10 cellular contexts compared by ENCODE assay signal in genomic region chr2:118841828-118842461, GRCh38. TPM values are rescaled to one million over a fixed set of nuclear protein-coding genes. Genes with fewer than 3 reads are reported as not detected.
A peak's percentile ranks its signal among the peaks of the same experiment; 100 is the strongest.
DNase-seq lines count a peak whose midpoint lies in the region; ATAC-seq, FAIRE-seq and TF ChIP-seq lines count a peak whose summit lies in the region.
"Had no signal": no experiment of that assay in that cellular context is flagged by ENCODE, and none has a peak within 500 bp of the region (broad histone marks: within the 10 kb centered on the region; RNA-seq: fewer than 3 reads in every experiment).

No MANE protein-coding gene starts in this region.

- H4K20me1 ChIP-seq in hepatocyte (ENCODE audit: insufficient read depth, poor library complexity, severe bottlenecking): no peaks in the 10 kb centered on the region

- peaks cover 88% of the 10 kb centered on the region for H3K27me3 Mint-ChIP-seq in T-helper 17 cell
- peaks cover 80% of the 10 kb centered on the region for H3K27me3 Mint-ChIP-seq in activated T-helper 2 cell treated with anti-CD3 and anti-CD28 coated beads, Interferon-gamma antibody, Interleukin-2, Interleukin-4, amounts not matched to agents 10 μg/mL and 5 μg/mL and 100 μg/mL, durations not matched to agents 14 hours and 24 hours and 36 hours (ENCODE audit: low read depth)

- intact Hi-C loops in sigmoid colon (cut with DNase I): no loop called here
- intact Hi-C loops in activated T-helper 2 cell treated with anti-CD3 and anti-CD28 coated beads, Interferon-gamma antibody, Interleukin-2, Interleukin-4, amounts not matched to agents 10 μg/mL and 5 μg/mL and 100 μg/mL, durations not matched to agents 14 hours and 24 hours and 36 hours (cut with micrococcal nuclease): no loop called here

- H2AFZ ChIP-seq in hepatocyte: peak overlapping the region; percentile 49

- ATAC-seq in T-helper 17 cell: no peak
- no peak for ATAC-seq in GM18517 (IDR thresholded peaks at IDR 0.05; ENCODE audit: unreplicated experiment)
- ATAC-seq: sciatic nerve had no signal

- H3K36me3 ChIP-seq in hepatocyte (replicated peaks; ENCODE audit: insufficient read depth, low read depth): no peaks in the 10 kb centered on the region
- H3K36me3 ChIP-seq in sigmoid colon: no peaks in the 10 kb centered on the region

- no peak overlapping the region for H3K4me3 ChIP-seq in hepatocyte
- H3K4me3 ChIP-seq in sigmoid colon: peak overlapping the region; percentile 2 to 38 (median 33)

- H3K27me3 ChIP-seq in hepatocyte (peaks cover 95% of the 10 kb centered on the region), sigmoid colon (peaks cover 69 to 100% (median 99%) of the 10 kb centered on the region in 3 donors)

- DNase-seq in GM03348 (ENCODE audit: low spot score) (peak; percentile 37), T-helper 17 cell (no peak), hepatocyte (ENCODE audit: low spot score) (no peak), sigmoid colon (no peak), glomerular visceral epithelial cell (ENCODE audit: extremely low spot score) (no peak), GM12892 (ENCODE audit: insufficient read length) (no peak)
- DNase-seq in activated T-helper 2 cell treated with anti-CD3 and anti-CD28 coated beads, Interferon-gamma antibody, Interleukin-2, Interleukin-4, amounts not matched to agents 10 μg/mL and 5 μg/mL and 100 μg/mL, durations not matched to agents 14 hours and 24 hours and 36 hours (ENCODE audit: low spot score): no peak
- DNase-seq: central memory CD4-positive, alpha-beta T cell had no signal

- H3K27ac ChIP-seq in hepatocyte (no peak overlapping the region), sigmoid colon (no peak overlapping the region)

- FAIRE-seq in GM12892 (lab: Jason Lieb, UNC): no peak

- H3K4me1 Mint-ChIP-seq in T-helper 17 cell: peaks cover 24% of the 10 kb centered on the region
- H3K4me1 Mint-ChIP-seq in activated T-helper 2 cell treated with anti-CD3 and anti-CD28 coated beads, Interferon-gamma antibody, Interleukin-2, Interleukin-4, amounts not matched to agents 10 μg/mL and 5 μg/mL and 100 μg/mL, durations not matched to agents 14 hours and 24 hours and 36 hours (ENCODE audit: low read depth): peaks cover 2% of the 10 kb centered on the region

- peak overlapping the region; percentile 69 for H3K4me2 ChIP-seq in hepatocyte

- no peak overlapping the region for H3K27ac Mint-ChIP-seq in T-helper 17 cell
- no peak overlapping the region for H3K27ac Mint-ChIP-seq in activated T-helper 2 cell treated with anti-CD3 and anti-CD28 coated beads, Interferon-gamma antibody, Interleukin-2, Interleukin-4, amounts not matched to agents 10 μg/mL and 5 μg/mL and 100 μg/mL, durations not matched to agents 14 hours and 24 hours and 36 hours

- H3K4me3 Mint-ChIP-seq in T-helper 17 cell: peak overlapping the region; percentile 92
- H3K4me3 Mint-ChIP-seq in activated T-helper 2 cell treated with anti-CD3 and anti-CD28 coated beads, Interferon-gamma antibody, Interleukin-2, Interleukin-4, amounts not matched to agents 10 μg/mL and 5 μg/mL and 100 μg/mL, durations not matched to agents 14 hours and 24 hours and 36 hours (ENCODE audit: low read depth): no peak overlapping the region

- TF ChIP-seq POLR2A in sigmoid colon (IDR thresholded peaks at IDR 0.05) (no peak), GM12892 (IDR thresholded peaks at IDR 0.05; ENCODE audit: low read depth, low read length) (no peak)

- H3K9me3 ChIP-seq in T-helper 17 cell (ENCODE audit: control insufficient read depth, low read length, poor library complexity, severe bottlenecking) (no peaks in the 10 kb centered on the region), hepatocyte (ENCODE audit: low read depth) (no peaks in the 10 kb centered on the region), sigmoid colon (no peaks in the 10 kb centered on the region)

- TF ChIP-seq EP300 in sigmoid colon (IDR thresholded peaks at IDR 0.05): no peak

- no peaks in the 10 kb centered on the region for H3K79me2 ChIP-seq in hepatocyte

- H3K9me2 ChIP-seq in hepatocyte (replicated peaks; ENCODE audit: insufficient read depth): no peaks in the 10 kb centered on the region

- peaks cover 9% of the 10 kb centered on the region for H3K4me1 ChIP-seq in hepatocyte (ENCODE audit: insufficient read depth)
- H3K4me1 ChIP-seq in sigmoid colon: peaks cover 0 to 41% (median 39%) of the 10 kb centered on the region in 4 donors

- TF ChIP-seq CTCF in hepatocyte (IDR thresholded peaks at IDR 0.05; ENCODE audit: poor library complexity) (no peak), sigmoid colon (IDR thresholded peaks at IDR 0.05) (no peak)

- H3K9me3 Mint-ChIP-seq in activated T-helper 2 cell treated with anti-CD3 and anti-CD28 coated beads, Interferon-gamma antibody, Interleukin-2, Interleukin-4, amounts not matched to agents 10 μg/mL and 5 μg/mL and 100 μg/mL, durations not matched to agents 14 hours and 24 hours and 36 hours: no peaks in the 10 kb centered on the region

- WGBS in hepatocyte (ENCODE audit: low lambda C conversion rate, missing lambda C conversion rate): 13% methylated on average over 47 of the region's 47 CpGs
- 5 to 13% methylated on average over 47 of the region's 47 CpGs for WGBS in sigmoid colon, 2 donors

- H3K36me3 Mint-ChIP-seq in T-helper 17 cell (ENCODE audit: low read depth): no peaks in the 10 kb centered on the region
- no peaks in the 10 kb centered on the region for H3K36me3 Mint-ChIP-seq in activated T-helper 2 cell treated with anti-CD3 and anti-CD28 coated beads, Interferon-gamma antibody, Interleukin-2, Interleukin-4, amounts not matched to agents 10 μg/mL and 5 μg/mL and 100 μg/mL, durations not matched to agents 14 hours and 24 hours and 36 hours (ENCODE audit: low read depth)

RNA-seq across cellular contexts. Expression of gene EN1, which starts 5.5 kb away (rescaled TPM):
- total RNA-seq in T-helper 17 cell (not detected), hepatocyte (0.24 and 0.43 TPM in 2 replicates), sigmoid colon (not detected)
- polyA plus RNA-seq in hepatocyte (0.38 and 1.3 TPM in 2 replicates), sigmoid colon (not detected)
- not detected in 2 replicates for total RNA-seq in activated T-helper 2 cell treated with anti-CD3 and anti-CD28 coated beads, Interferon-gamma antibody, Interleukin-2, Interleukin-4, amounts not matched to agents 10 μg/mL and 5 μg/mL and 100 μg/mL, durations not matched to agents 14 hours and 24 hours and 36 hours
- not detected for polyA plus RNA-seq in GM12892 (2012; ENCODE audit: missing spikeins)
- total RNA-seq: sciatic nerve had no signal
